Comparison of ENCODE assay signal across 1 cellular context in genomic region chrX:53279296-53280237, GRCh38.
TF ChIP-seq lines count a peak whose summit lies in the region.

No MANE protein-coding gene starts in this region.

TF ChIP-seq in H1, 55 proteins besides CTCF, POLR2A, EP300 and RAD21:
- TF ChIP-seq ZNF274 (IDR thresholded peaks at IDR 0.05; ENCODE audit: borderline replicate concordance, extremely low read depth, low read length) = no peak
- no peak for TF ChIP-seq RNF2 (IDR thresholded peaks at IDR 0.05; ENCODE audit: borderline replicate concordance, low read depth, low read length, missing control alignments, poor library complexity, severe bottlenecking)
- no peak for TF ChIP-seq ATF2 (IDR thresholded peaks at IDR 0.05; ENCODE audit: low read length)
- no peak for TF ChIP-seq E2F6 (IDR thresholded peaks at IDR 0.05)
- TF ChIP-seq USF2 (IDR thresholded peaks at IDR 0.05; ENCODE audit: low read length) = no peak
- no peak for TF ChIP-seq PHF8 (conservative IDR thresholded peaks at IDR 0.05; ENCODE audit: low read depth, low read length)
- TF ChIP-seq CEBPB (IDR thresholded peaks at IDR 0.05; ENCODE audit: low read depth, low read length) = no peak
- no peak for TF ChIP-seq CREB1 (IDR thresholded peaks at IDR 0.05)
- no peak for TF ChIP-seq RFX5 (IDR thresholded peaks at IDR 0.05; ENCODE audit: borderline replicate concordance, low read depth, low read length)
- no peak for TF ChIP-seq FOSL1 (IDR thresholded peaks at IDR 0.05; ENCODE audit: insufficient read depth, low read depth, low read length)
- no peak for TF ChIP-seq TAF7 (optimal IDR thresholded peaks at IDR 0.05; ENCODE audit: borderline replicate concordance, low read depth, low read length)
- TF ChIP-seq BCL11A (IDR thresholded peaks at IDR 0.05; ENCODE audit: low read depth in 2 of 2, low read length in 2 of 2) = no peak
- TF ChIP-seq RBBP5 (IDR thresholded peaks at IDR 0.05; ENCODE audit: borderline replicate concordance, low read depth, low read length) = no peak
- TF ChIP-seq BACH1 (IDR thresholded peaks at IDR 0.05; ENCODE audit: low read length) = no peak
- TF ChIP-seq NRF1 (IDR thresholded peaks at IDR 0.05; ENCODE audit: low read depth, low read length) = no peak
- TF ChIP-seq TBP (IDR thresholded peaks at IDR 0.05; ENCODE audit: low read depth, low read length) = no peak
- no peak for TF ChIP-seq RXRA (IDR thresholded peaks at IDR 0.05; ENCODE audit: insufficient read depth, low read depth, low read length)
- no peak for TF ChIP-seq CHD7 (IDR thresholded peaks at IDR 0.05; ENCODE audit: insufficient replicate concordance, low read length)
- TF ChIP-seq MAX (IDR thresholded peaks at IDR 0.05) = no peak
